ENCODE assay signal across 21 cellular contexts in genomic region chr2:182355815-182356214, GRCh38.
"Had no signal": no experiment of that assay in that cellular context is flagged by ENCODE, and none has a peak within 500 bp of the region (broad histone marks: within the 10 kb centered on the region; RNA-seq: fewer than 3 reads in every experiment).

No MANE protein-coding gene starts in this region.

- H3K9me3 ChIP-seq: MG63, SJSA1 had no signal

- H3K4me3 ChIP-seq: MG63, SJSA1, SK-N-MC had no signal

- H3K4me1 ChIP-seq: SJSA1 had no signal

- DNase-seq: Karpas-422, KG1, MG63, NCI-H1092, NCI-H1105 treated with DMSO at 0.1 percent for 48 hours, NCI-H1417 treated with DMSO at 0.1 percent for 48 hours, NCI-H187, NCI-H2029, NCI-H2081 treated with DMSO at 0.1 percent for 48 hours, NCI-H2171, NCI-H226, NCI-H446, NCI-H510A, NCI-H524 treated with DMSO at 0.1 percent for 48 hours, NCI-H69, NCI-H774, Right ventricle myocardium superior, RPMI8226, SIG-M5 had no signal

- H3K27me3 ChIP-seq: MG63, SJSA1 had no signal

- H3K36me3 ChIP-seq: MG63, SJSA1 had no signal

- H3K27ac ChIP-seq: SJSA1, SK-N-MC had no signal
